22 cellular contexts compared by ENCODE assay signal in the genomic region with DNA sequence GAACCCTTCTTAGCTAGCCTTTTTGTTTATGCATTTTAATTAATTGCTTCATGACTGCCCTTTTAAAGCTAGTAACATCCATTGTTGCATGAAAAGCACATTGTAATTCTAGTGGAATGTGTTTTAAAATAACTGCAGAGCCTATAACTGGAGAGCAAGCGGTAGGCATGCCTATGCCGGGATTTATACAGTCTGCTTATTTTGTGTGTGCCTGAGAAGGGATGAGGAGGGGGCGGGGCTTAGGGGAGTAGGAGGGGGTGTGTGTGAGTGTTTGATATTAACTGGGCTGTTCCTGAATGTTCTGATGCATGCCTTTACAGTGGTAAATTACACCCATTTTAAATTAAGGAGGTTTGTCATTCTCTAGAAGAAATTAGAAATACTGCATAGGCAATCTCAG.
DNase-seq lines count a peak whose midpoint lies in the region; ATAC-seq and TF ChIP-seq lines count a peak whose summit lies in the region.
"Had no signal": no experiment of that assay in that cellular context is flagged by ENCODE, and none has a peak within 500 bp of the region (broad histone marks: within the 10 kb centered on the region; RNA-seq: fewer than 3 reads in every experiment).

No MANE protein-coding gene starts in this region.

- ATAC-seq in IMR-90 (ENCODE audit: low read depth) (peak; percentile 97), GM19463 (IDR thresholded peaks at IDR 0.05; ENCODE audit: unreplicated experiment) (no peak)
- ATAC-seq: gastrocnemius medialis, left ventricle myocardium superior, mucosa of descending colon had no signal

- H3K9me1 ChIP-seq in IMR-90 (ENCODE audit: insufficient read depth, low read length), result peaks cover 14% of the 10 kb centered on the region

- peak; percentile 32 for DNase-seq in AG20443 (ENCODE audit: low spot score)
- peak; percentile 44 for DNase-seq in IMR-90
- DNase-seq in fibroblast of lung (ENCODE audit: low read depth in 2 of 2), result peak; percentile 16 to 25
- DNase-seq in osteocyte (ENCODE audit: extremely low spot score, unreplicated experiment), result no peak
- DNase-seq in GM10266 (ENCODE audit: extremely low spot score), result no peak
- DNase-seq in activated CD4-positive, alpha-beta T cell treated with anti-CD3 and anti-CD28 coated beads for 48 hours, result no peak
- no peak for DNase-seq in NCI-H748 (lab: John Stamatoyannopoulos, UW; ENCODE audit: unreplicated experiment)
- DNase-seq: activated CD4-positive, CD25-positive, alpha-beta regulatory T cell; activated naive CD8-positive, alpha-beta T cell treated with anti-CD3 and anti-CD28 coated beads for 36 hours; AML-193; gastrocnemius medialis; left ventricle myocardium superior; mucosa of descending colon; NCI-H1105 treated with DMSO at 0.1 percent for 48 hours; NCI-H748 treated with DMSO at 0.1 percent for 48 hours; substantia nigra had no signal

- H4K20me1 ChIP-seq in IMR-90 (ENCODE audit: insufficient read depth, low read length) (0 out of 2 replicates have a peak, but pooled peaks cover 7% of the 10 kb centered on the region), fibroblast of lung (ENCODE audit: control insufficient read depth, extremely low read depth, insufficient read depth, low read length) (no peaks in the 10 kb centered on the region)

- CTCF ChIA-PET in IMR-90 (lab: Yijun Ruan, JAX), result interaction anchor here (1.1 kb wide), 1 partner anchor 19 kb away, joined by 3 read pairs; no protein-coding TSS in a partner anchor

- BruUV-seq in IMR-90 (replicated peaks; lab: Mats Ljungman, UMichigan), result no TSS peak

- POLR2A ChIA-PET in IMR-90 (lab: Charles Lee; ENCODE audit: unreplicated experiment), result no interaction called here

- H2BK120ac ChIP-seq in IMR-90 (ENCODE audit: low read depth, low read length), result no peak overlapping the region

- H3K27me3 ChIP-seq in IMR-90 (ENCODE audit: control insufficient read depth, insufficient read depth, low read length) (no peaks in the 10 kb centered on the region), fibroblast of lung (ENCODE audit: control insufficient read depth, insufficient read depth, low read length) (no peaks in the 10 kb centered on the region)
- H3K27me3 ChIP-seq: breast epithelium, gastrocnemius medialis, vagina had no signal

- no peak overlapping the region for H3K4me3 ChIP-seq in IMR-90 (ENCODE audit: insufficient read depth, low read depth, low read length)
- no peak overlapping the region for H3K4me3 ChIP-seq in fibroblast of lung (replicated peaks in 1 of 4; ENCODE audit: control extremely low read depth in 1 of 4, insufficient read depth in 1 of 4, low read depth in 3 of 4, low read length in 4 of 4)
- H3K4me3 ChIP-seq: breast epithelium, coronary artery, gastrocnemius medialis, mucosa of descending colon, vagina had no signal

- no peak overlapping the region for H2AK9ac ChIP-seq in IMR-90 (replicated peaks; ENCODE audit: low read depth, low read length, poor library complexity)

- H3K36me3 ChIP-seq in IMR-90 (ENCODE audit: control insufficient read depth, insufficient read depth, low read length) (peaks cover 52% of the 10 kb centered on the region), fibroblast of lung (ENCODE audit: control insufficient read depth, insufficient read depth, low read length) (peaks cover 8% of the 10 kb centered on the region)
- H3K36me3 ChIP-seq: breast epithelium had no signal

- WGBS in IMR-90 (ENCODE audit: extremely low coverage in 2 of 2, insufficient read length in 1 of 2), 2 experiments, result 20% methylated on average over 1 of the region's 3 CpGs; no CpG with 5 or more reads in 1 of the 2 experiments

- dilution Hi-C loops in IMR-90 (cut with HindIII; ENCODE audit: low sequenced_read_pairs, unreplicated experiment), result no loop called here

- no peak overlapping the region for H3K4ac ChIP-seq in IMR-90 (ENCODE audit: low read depth, low read length)

- H2BK20ac ChIP-seq in IMR-90 (ENCODE audit: low read depth, low read length), result no peak overlapping the region

- H3K9me3 ChIP-seq in IMR-90 (ENCODE audit: control insufficient read depth, insufficient read depth, low read length) (no peaks in the 10 kb centered on the region), fibroblast of lung (ENCODE audit: control insufficient read depth, insufficient read depth, low read depth, low read length) (no peaks in the 10 kb centered on the region)
- H3K9me3 ChIP-seq: breast epithelium, gastrocnemius medialis, mucosa of descending colon, vagina had no signal

- H4K8ac ChIP-seq in IMR-90 (ENCODE audit: low read depth in 2 of 2, low read length in 2 of 2), result no peak overlapping the region

- H3K79me2 ChIP-seq in fibroblast of lung (ENCODE audit: control insufficient read depth, insufficient read depth, low read length), result no peaks in the 10 kb centered on the region

- H3K4me3 Mint-ChIP-seq in osteocyte (ENCODE audit: unreplicated experiment), result no peak overlapping the region
- H3K4me3 Mint-ChIP-seq: activated naive CD8-positive, alpha-beta T cell treated with anti-CD3 and anti-CD28 coated beads for 36 hours; activated T-helper 1 cell treated with anti-CD3 and anti-CD28 coated beads, Interleukin-12 subunit alpha, Interleukin-12 subunit beta, Interleukin-2, Interleukin-4 antibody, amounts not matched to agents 30 ng/mL and 10 ng/mL and 1 ng/mL, durations not matched to agents 14 hours and 24 hours and 36 hours; T-helper 2 cell treated with Interferon-gamma antibody and Interleukin-4, amounts not matched to agents 5 μg/mL and 100 μg/mL, for 36 hours had no signal

- peaks cover 69% of the 10 kb centered on the region for H3K36me3 Mint-ChIP-seq in osteocyte (ENCODE audit: unreplicated experiment)

- no peak overlapping the region for H2AK5ac ChIP-seq in IMR-90 (ENCODE audit: low read depth, low read length)

- H3K27me3 Mint-ChIP-seq in osteocyte (ENCODE audit: unreplicated experiment), result no peaks in the 10 kb centered on the region
- H3K27me3 Mint-ChIP-seq: activated naive CD8-positive, alpha-beta T cell treated with anti-CD3 and anti-CD28 coated beads for 36 hours had no signal

- H3K56ac ChIP-seq in IMR-90 (ENCODE audit: extremely low read depth, insufficient read depth, low read length), result no peak overlapping the region

- TF ChIP-seq RAD21 in IMR-90 (IDR thresholded peaks at IDR 0.05; ENCODE audit: low read length), result no peak

- no peaks in the 10 kb centered on the region for H3K9me3 Mint-ChIP-seq in osteocyte (ENCODE audit: unreplicated experiment)
- H3K9me3 Mint-ChIP-seq: activated naive CD8-positive, alpha-beta T cell treated with anti-CD3 and anti-CD28 coated beads for 36 hours; activated T-helper 1 cell treated with anti-CD3 and anti-CD28 coated beads, Interleukin-12 subunit alpha, Interleukin-12 subunit beta, Interleukin-2, Interleukin-4 antibody, amounts not matched to agents 30 ng/mL and 10 ng/mL and 1 ng/mL, durations not matched to agents 14 hours and 24 hours and 36 hours; T-helper 2 cell treated with Interferon-gamma antibody and Interleukin-4, amounts not matched to agents 5 μg/mL and 100 μg/mL, for 36 hours had no signal

- no peak overlapping the region for H2BK5ac ChIP-seq in IMR-90 (ENCODE audit: low read depth, low read length, poor library complexity, severe bottlenecking)

- no peak for TF ChIP-seq POLR2A in IMR-90 (IDR thresholded peaks at IDR 0.05; ENCODE audit: low read depth, low read length)

- no peak overlapping the region for H3K23ac ChIP-seq in IMR-90 (ENCODE audit: low read depth, low read length)

- no peak overlapping the region for H4K91ac ChIP-seq in IMR-90 (ENCODE audit: insufficient read depth, low read depth, low read length)

- in situ Hi-C loops in IMR-90 (cut with MboI; ENCODE audit: low sequenced_read_pairs), result no loop called here

- intact Hi-C loops in IMR-90 (cut with micrococcal nuclease), result no loop called here

- H3K9ac ChIP-seq in IMR-90 (ENCODE audit: low read depth, low read length) (no peak overlapping the region), fibroblast of lung (ENCODE audit: insufficient read depth, low read length) (no peak overlapping the region)

- no peak overlapping the region for H3K4me2 ChIP-seq in IMR-90 (ENCODE audit: low read depth, low read length)
- no peak overlapping the region for H3K4me2 ChIP-seq in fibroblast of lung (ENCODE audit: extremely low read depth, insufficient read depth, low read length)

- peak overlapping the region; percentile 48; the same call in 1 of the 2 replicates for H3K27ac ChIP-seq in IMR-90 (ENCODE audit: insufficient read depth, low read length)
- H3K27ac ChIP-seq in fibroblast of lung (ENCODE audit: insufficient read depth, low read length), result no peak overlapping the region
- H3K27ac ChIP-seq: gastrocnemius medialis, vagina had no signal

- peaks cover 7% of the 10 kb centered on the region for H3K4me1 ChIP-seq in IMR-90 (ENCODE audit: control insufficient read depth, insufficient read depth, low read length)
- H3K4me1 ChIP-seq in fibroblast of lung (ENCODE audit: control insufficient read depth, extremely low read depth, insufficient read depth, low read length), result no peaks in the 10 kb centered on the region
- H3K4me1 ChIP-seq: breast epithelium, gastrocnemius medialis, vagina had no signal

- no peak overlapping the region for H2AFZ ChIP-seq in IMR-90 (replicated peaks; ENCODE audit: low read length, poor library complexity)
- no peak overlapping the region for H2AFZ ChIP-seq in fibroblast of lung (ENCODE audit: low read length)

- no peak overlapping the region for H4K5ac ChIP-seq in IMR-90 (ENCODE audit: low read depth, low read length)

- peaks cover 23% of the 10 kb centered on the region for H3K4me1 Mint-ChIP-seq in osteocyte (ENCODE audit: unreplicated experiment)
- H3K4me1 Mint-ChIP-seq: activated naive CD8-positive, alpha-beta T cell treated with anti-CD3 and anti-CD28 coated beads for 36 hours had no signal

- 0 out of 4 replicates have a peak, but pooled peaks cover 0 to 3% of the 10 kb centered on the region in 2 experiments for H3K79me1 ChIP-seq in IMR-90 (ENCODE audit: low read depth in 1 of 2, low read length in 2 of 2)

- no peak overlapping the region for H3K18ac ChIP-seq in IMR-90 (ENCODE audit: low read depth, low read length)

- H3K14ac ChIP-seq in IMR-90 (replicated peaks; ENCODE audit: low read depth, low read length), result 0 out of 2 replicates have a peak overlapping the region, but pooled peaks have one; percentile 36

- TF ChIP-seq CTCF in IMR-90 (conservative IDR thresholded peaks at IDR 0.05; ENCODE audit: low read depth, low read length) (no peak), fibroblast of lung (conservative IDR thresholded peaks at IDR 0.05 in 1 of 2, IDR thresholded peaks at IDR 0.05 in 1 of 2; ENCODE audit: low read depth in 1 of 2, low read length in 2 of 2) (no peak), osteocyte (IDR thresholded peaks at IDR 0.05) (no peak), GM10266 (IDR thresholded peaks at IDR 0.05; ENCODE audit: control insufficient read depth, insufficient read depth, low read depth, missing control alignments) (no peak)

- H3K27ac Mint-ChIP-seq in osteocyte (ENCODE audit: unreplicated experiment), result peak overlapping the region; percentile 52
- H3K27ac Mint-ChIP-seq: activated naive CD8-positive, alpha-beta T cell treated with anti-CD3 and anti-CD28 coated beads for 36 hours; activated T-helper 1 cell treated with anti-CD3 and anti-CD28 coated beads, Interleukin-12 subunit alpha, Interleukin-12 subunit beta, Interleukin-2, Interleukin-4 antibody, amounts not matched to agents 30 ng/mL and 10 ng/mL and 1 ng/mL, durations not matched to agents 14 hours and 24 hours and 36 hours; T-helper 2 cell treated with Interferon-gamma antibody and Interleukin-4, amounts not matched to agents 5 μg/mL and 100 μg/mL, for 36 hours had no signal

- no peak overlapping the region for H2BK15ac ChIP-seq in IMR-90 (ENCODE audit: low read depth, low read length)

Comparison
In these comparisons a context has a peak if more than half of its experiments do, and no peak if none do; other contexts are left out.
1. DNase-seq: peak in AG20443 (single experiment), IMR-90 (single experiment) and fibroblast of lung (2 of 2); none in osteocyte (single experiment), GM10266 (single experiment), activated CD4-positive, alpha-beta T cell treated with anti-CD3 and anti-CD28 coated beads for 48 hours (single experiment) and NCI-H748 (single experiment).